Comparison of ENCODE assay signal across 8 cellular contexts in genomic region chr14:35807131-35807961, GRCh38. TPM values are rescaled to one million over a fixed set of nuclear protein-coding genes. Genes with fewer than 3 reads are reported as not detected.
DNase-seq lines count a peak whose midpoint lies in the region; ATAC-seq, FAIRE-seq and TF ChIP-seq lines count a peak whose summit lies in the region.

No MANE protein-coding gene starts in this region.

- TF ChIP-seq POLR2A in HepG2 (IDR thresholded peaks at IDR 0.05; ENCODE audit: insufficient read depth in 1 of 2, low read depth in 2 of 2, low read length in 2 of 2), result peak in 1 of 2 experiments; percentile 42; a peak in 1 of 4 replicates
- TF ChIP-seq POLR2A in transverse colon (IDR thresholded peaks at IDR 0.05), result no peak

- H3K27me3 ChIP-seq in HepG2 (ENCODE audit: control insufficient read depth in 1 of 2, insufficient read depth in 2 of 2, low read length in 2 of 2) (no peaks in the 10 kb centered on the region; a peak in 1 of 5 replicates), transverse colon (no peaks in the 10 kb centered on the region)

- peak overlapping the region; percentile 82 for H3K4me2 ChIP-seq in HepG2 (ENCODE audit: low read depth, low read length)

- peak overlapping the region; percentile 89 for H3K27ac ChIP-seq in HepG2 (ENCODE audit: extremely low read length, insufficient read depth, low read length)
- H3K27ac ChIP-seq in transverse colon, result peak overlapping the region; percentile 93 to 97 (median 95)

- peak overlapping the region; percentile 67 for H3K27ac Mint-ChIP-seq in activated naive CD4-positive, alpha-beta T cell treated with anti-CD3 and anti-CD28 coated beads, Interleukin-2, amount 10 ng/mL, durations not matched to agents 7 days and 5 days
- no peak overlapping the region for H3K27ac Mint-ChIP-seq in activated naive CD8-positive, alpha-beta T cell treated with anti-CD3 and anti-CD28 coated beads for 36 hours

- H3K9me3 Mint-ChIP-seq in activated naive CD4-positive, alpha-beta T cell treated with anti-CD3 and anti-CD28 coated beads, Interleukin-2, amount 10 ng/mL, durations not matched to agents 7 days and 5 days, result peaks cover under 1% of the 10 kb centered on the region
- H3K9me3 Mint-ChIP-seq in activated naive CD8-positive, alpha-beta T cell treated with anti-CD3 and anti-CD28 coated beads for 36 hours, result no peaks in the 10 kb centered on the region

- peak overlapping the region; percentile 99 for H3K4me3 Mint-ChIP-seq in activated naive CD4-positive, alpha-beta T cell treated with anti-CD3 and anti-CD28 coated beads, Interleukin-2, amount 10 ng/mL, durations not matched to agents 7 days and 5 days
- peak overlapping the region; percentile 77 for H3K4me3 Mint-ChIP-seq in activated naive CD8-positive, alpha-beta T cell treated with anti-CD3 and anti-CD28 coated beads for 36 hours

- H4K20me1 ChIP-seq in HepG2 (ENCODE audit: insufficient read depth, low read length), result peaks cover 13% of the 10 kb centered on the region; the same call in 1 of the 2 replicates

- no peak overlapping the region for H2AFZ ChIP-seq in HepG2 (ENCODE audit: low read length)

- H3K4me1 ChIP-seq in HepG2 (ENCODE audit: insufficient read depth, low read length) (peaks cover 66% of the 10 kb centered on the region), transverse colon (peaks cover 9 to 46% (median 36%) of the 10 kb centered on the region in 4 donors)

- CTCF ChIA-PET in activated naive CD4-positive, alpha-beta T cell treated with anti-CD3 and anti-CD28 coated beads, Interleukin-2, amount 10 ng/mL, durations not matched to agents 7 days and 5 days (lab: Charles Lee), result interaction anchor here (1.0 to 2.2 kb wide), 5 partner anchors 10 to 120 kb away, joined by 3 to 10 read pairs (median 4); partner anchors contain the start of gene BRMS1L
- CTCF ChIA-PET in HepG2 (lab: Yijun Ruan, JAX; ENCODE audit: low intra/inter-chr PET ratio, low total read pairs), result no interaction called here

- TSS peak; percentile 58 for BruUV-seq in HepG2 (replicated peaks; lab: Mats Ljungman, UMichigan)

- WGBS in HepG2 (ENCODE audit: low lambda C conversion rate), result 14% methylated on average over 8 of the region's 8 CpGs
- WGBS in transverse colon (ENCODE audit: low coverage in 1 of 2), 2 donors, result 38 to 39% methylated on average over 5 to 8 of the region's 8 CpGs

- in situ Hi-C loops in HepG2 (cut with HindIII; ENCODE audit: extremely low pct_ligation_motif_present, low pct_unique_long_range_greater_than_20kb) (loop anchor here (25.0 kb wide), 1 partner anchor 670 kb away; no protein-coding TSS in a partner anchor), transverse colon (cut with MboI; ENCODE audit: low pct_ligation_motif_present in 1 of 4, low pct_unique_long_range_greater_than_20kb in 1 of 4, low sequenced_read_pairs in 3 of 4) (loop anchor here in 1 of 4 donors (25.0 kb wide), 1 partner anchor 670 kb away; no protein-coding TSS in a partner anchor)

- H3K9ac ChIP-seq in HepG2 (ENCODE audit: insufficient read depth, low read depth, low read length), result peak overlapping the region; percentile 95

- FAIRE-seq in HepG2 (lab: Jason Lieb, UNC), result peak; percentile 81

- intact Hi-C loops in HepG2 (cut with micrococcal nuclease; ENCODE audit: unreplicated experiment), result loop anchor here (2.0 to 10.0 kb wide), 6 partner anchors 49 to 763 kb away; partner anchors contain the start of genes FAM177A1, PPP2R3C, PRORP and PSMA6
- intact Hi-C loops in transverse colon (cut with DNase I; ENCODE audit: low total_unique reads), result no loop called here

- peaks cover 4% of the 10 kb centered on the region for H3K27me3 Mint-ChIP-seq in activated naive CD4-positive, alpha-beta T cell treated with anti-CD3 and anti-CD28 coated beads, Interleukin-2, amount 10 ng/mL, durations not matched to agents 7 days and 5 days
- H3K27me3 Mint-ChIP-seq in activated naive CD8-positive, alpha-beta T cell treated with anti-CD3 and anti-CD28 coated beads for 36 hours, result no peaks in the 10 kb centered on the region

- peak; percentile 5; the same call in 2 of the 3 replicates for ATAC-seq in HepG2

- peaks cover 2% of the 10 kb centered on the region for H3K36me3 Mint-ChIP-seq in activated naive CD4-positive, alpha-beta T cell treated with anti-CD3 and anti-CD28 coated beads, Interleukin-2, amount 10 ng/mL, durations not matched to agents 7 days and 5 days
- peaks cover 14% of the 10 kb centered on the region for H3K36me3 Mint-ChIP-seq in activated naive CD8-positive, alpha-beta T cell treated with anti-CD3 and anti-CD28 coated beads for 36 hours

- no peak for TF ChIP-seq CTCF in HepG2 (CRISPR knock-in tag; IDR thresholded peaks at IDR 0.05)
- no peak for TF ChIP-seq CTCF in transverse colon (IDR thresholded peaks at IDR 0.05)

- DNase-seq in activated naive CD4-positive, alpha-beta T cell treated with anti-CD3 and anti-CD28 coated beads, Interleukin-2, amount 10 ng/mL, durations not matched to agents 7 days and 5 days, result no peak
- no peak for DNase-seq in activated naive CD4-positive, alpha-beta T cell treated with Interleukin-2 at 50 U/mL for 16 hours
- no peak for DNase-seq in activated naive CD8-positive, alpha-beta T cell treated with anti-CD3 and anti-CD28 coated beads for 36 hours
- DNase-seq in HepG2 (ENCODE audit: low spot score), result peak; percentile 93
- no peak for DNase-seq in transverse colon
- no peak for DNase-seq in NCI-H128 (lab: John Stamatoyannopoulos, UW; ENCODE audit: unreplicated experiment)
- no peak for DNase-seq in activated CD8-positive, alpha-beta memory T cell treated with anti-CD3 and anti-CD28 coated beads for 24 hours
- DNase-seq in GF-D8 (lab: John Stamatoyannopoulos, UW), result no peak

- TF ChIP-seq EP300 in HepG2 (IDR thresholded peaks at IDR 0.05; ENCODE audit: low read depth in 2 of 2, low read length in 2 of 2) (peak in 1 of 2 experiments; percentile 87; a peak in 2 of 4 replicates), HepG2 (CRISPR knock-in tag; IDR thresholded peaks at IDR 0.05; ENCODE audit: borderline replicate concordance) (peak; percentile 66; the same call in 1 of the 2 replicates), transverse colon (IDR thresholded peaks at IDR 0.05; ENCODE audit: low read depth) (no peak)

- H3K9me3 ChIP-seq in HepG2 (ENCODE audit: low read length) (no peaks in the 10 kb centered on the region), transverse colon (no peaks in the 10 kb centered on the region)

- peaks cover 62% of the 10 kb centered on the region for H3K79me2 ChIP-seq in HepG2 (ENCODE audit: insufficient read depth, low read length)

- H3K4me1 Mint-ChIP-seq in activated naive CD4-positive, alpha-beta T cell treated with anti-CD3 and anti-CD28 coated beads, Interleukin-2, amount 10 ng/mL, durations not matched to agents 7 days and 5 days, result peaks cover 31% of the 10 kb centered on the region
- H3K4me1 Mint-ChIP-seq in activated naive CD8-positive, alpha-beta T cell treated with anti-CD3 and anti-CD28 coated beads for 36 hours, result peaks cover 30% of the 10 kb centered on the region

- POLR2A ChIA-PET in HepG2 (lab: Yijun Ruan, JAX), result interaction anchor here (1.0 to 3.9 kb wide), 11 partner anchors 11 to 1267 kb away, joined by 3 to 81 read pairs (median 3); partner anchors contain the start of genes BRMS1L and PSMA6

- H3K36me3 ChIP-seq in HepG2 (replicated peaks in 1 of 2; ENCODE audit: control insufficient read depth in 1 of 2, insufficient read depth in 2 of 2, low read length in 2 of 2), result peaks cover 4 to 13% of the 10 kb centered on the region in 2 experiments; a peak in 4 of 5 replicates
- no peaks in the 10 kb centered on the region for H3K36me3 ChIP-seq in transverse colon

- no peak for TF ChIP-seq RAD21 in HepG2 (CRISPR knock-in tag; IDR thresholded peaks at IDR 0.05)

- H3K4me3 ChIP-seq in HepG2 (replicated peaks in 1 of 3; ENCODE audit: insufficient read depth in 1 of 3, low read depth in 2 of 3, low read length in 3 of 3) (peak overlapping the region; percentile 85 to 96 (median 86)), transverse colon (peak overlapping the region in 3 of 4 donors; percentile 61 to 76 (median 76))

RNA-seq across cellular contexts. Expression of gene RALGAPA1, which starts 1.7 kb away (rescaled TPM):
- 10 to 100 TPM; 24.1 to 24.7 TPM for total RNA-seq in activated naive CD8-positive, alpha-beta T cell treated with anti-CD3 and anti-CD28 coated beads for 36 hours
- 89.2 and 103 TPM in 2 replicates for total RNA-seq in HepG2 (2016; rRNA removed; fragmentation: Illumina TruSeq; extraction: Trizol)
- total RNA-seq in HepG2 (2016; cell fraction: cytosol; rRNA removed; fragmentation: Illumina TruSeq; extraction: Trizol; ENCODE audit: low read depth), result 67.7 and 82.5 TPM in 2 replicates
- 88.4 and 98.4 TPM in 2 replicates for total RNA-seq in HepG2 (2016; cell fraction: insoluble cytoplasmic fraction; rRNA removed; fragmentation: Illumina TruSeq; extraction: Trizol)
- 66.2 and 85.5 TPM in 2 replicates for total RNA-seq in HepG2 (2016; cell fraction: membrane; rRNA removed; fragmentation: Illumina TruSeq; extraction: Trizol)
- total RNA-seq in HepG2 (2016; cell fraction: nucleus; rRNA removed; fragmentation: Illumina TruSeq; extraction: Trizol), result 215 and 231 TPM in 2 replicates
- polyA plus RNA-seq in HepG2 (2011; rRNA removed), result 58.2 and 65.0 TPM in 2 replicates
- polyA plus RNA-seq in HepG2 (2011; cell fraction: cytosol; rRNA removed), result 20.3 and 33.5 TPM in 2 replicates
- polyA plus RNA-seq in HepG2 (2011; cell fraction: nucleus; rRNA removed), result 72.7 and 78.9 TPM in 2 replicates
- 49.6 and 52.4 TPM in 2 replicates for polyA plus RNA-seq in HepG2 (2012)
- polyA plus RNA-seq in HepG2 (2016; cell fraction: cytosol; fragmentation: Illumina TruSeq; extraction: Trizol; ENCODE audit: low read depth), result 4.1 TPM in 2 replicates
- 61.0 and 61.5 TPM in 2 replicates for polyA plus RNA-seq in HepG2 (2016; cell fraction: insoluble cytoplasmic fraction; fragmentation: Illumina TruSeq; extraction: Trizol; ENCODE audit: low read depth)
- polyA plus RNA-seq in HepG2 (2016; cell fraction: membrane; fragmentation: Illumina TruSeq; extraction: Trizol; ENCODE audit: low read depth), result 8.3 and 9.4 TPM in 2 replicates
- polyA plus RNA-seq in HepG2 (2016; cell fraction: nucleus; fragmentation: Illumina TruSeq; extraction: Trizol; ENCODE audit: insufficient read depth, low read depth), result 95.7 and 106 TPM in 2 replicates
- 28.8 and 235 TPM in 2 replicates for polyA minus RNA-seq in HepG2 (2011; rRNA and poly(A)+ RNA removed; ENCODE audit: low replicate concordance)
- polyA minus RNA-seq in HepG2 (2011; cell fraction: cytosol; rRNA and poly(A)+ RNA removed), result 103 and 117 TPM in 2 replicates
- polyA minus RNA-seq in HepG2 (2011; cell fraction: nucleus; rRNA and poly(A)+ RNA removed), result 733 and 766 TPM in 2 replicates
- total RNA-seq in transverse colon, result 100 to 1,000 TPM in 3 of 4 donors, 10 to 100 TPM in 1; 84.7 to 122 (median 119) TPM

RNA-seq across cellular contexts. Expression of gene BRMS1L, which starts 18.8 kb away (rescaled TPM):
- total RNA-seq in activated naive CD8-positive, alpha-beta T cell treated with anti-CD3 and anti-CD28 coated beads for 36 hours, result 1 to 10 TPM; 8.3 to 8.8 TPM
- total RNA-seq in HepG2 (2016; rRNA removed; fragmentation: Illumina TruSeq; extraction: Trizol) (23.8 and 35.5 TPM in 2 replicates), transverse colon (1 to 10 TPM in 3 of 4 donors, under 1 TPM in 1; 1.00 to 4.6 (median 3.7) TPM)
- total RNA-seq in HepG2 (2016; cell fraction: cytosol; rRNA removed; fragmentation: Illumina TruSeq; extraction: Trizol; ENCODE audit: low read depth), result 3.3 and 3.7 TPM in 2 replicates
- 27.6 and 34.0 TPM in 2 replicates for total RNA-seq in HepG2 (2016; cell fraction: insoluble cytoplasmic fraction; rRNA removed; fragmentation: Illumina TruSeq; extraction: Trizol)
- total RNA-seq in HepG2 (2016; cell fraction: membrane; rRNA removed; fragmentation: Illumina TruSeq; extraction: Trizol), result 13.4 and 14.6 TPM in 2 replicates
- 35.9 and 40.7 TPM in 2 replicates for total RNA-seq in HepG2 (2016; cell fraction: nucleus; rRNA removed; fragmentation: Illumina TruSeq; extraction: Trizol)
- polyA plus RNA-seq in HepG2 (2011; rRNA removed), result 16.6 and 21.1 TPM in 2 replicates
- 5.9 and 10.4 TPM in 2 replicates for polyA plus RNA-seq in HepG2 (2011; cell fraction: cytosol; rRNA removed)
- polyA plus RNA-seq in HepG2 (2011; cell fraction: nucleus; rRNA removed), result 10.1 and 15.3 TPM in 2 replicates
- polyA plus RNA-seq in HepG2 (2012), result 20.9 and 22.7 TPM in 2 replicates
- 3.5 and 3.7 TPM in 2 replicates for polyA plus RNA-seq in HepG2 (2016; cell fraction: cytosol; fragmentation: Illumina TruSeq; extraction: Trizol; ENCODE audit: low read depth)
- polyA plus RNA-seq in HepG2 (2016; cell fraction: insoluble cytoplasmic fraction; fragmentation: Illumina TruSeq; extraction: Trizol; ENCODE audit: low read depth), result 52.9 and 57.5 TPM in 2 replicates
- polyA plus RNA-seq in HepG2 (2016; cell fraction: membrane; fragmentation: Illumina TruSeq; extraction: Trizol; ENCODE audit: low read depth), result 11.6 and 12.9 TPM in 2 replicates
- 54.9 and 62.3 TPM in 2 replicates for polyA plus RNA-seq in HepG2 (2016; cell fraction: nucleus; fragmentation: Illumina TruSeq; extraction: Trizol; ENCODE audit: insufficient read depth, low read depth)
- 1.5 and 1.8 TPM in 2 replicates for polyA minus RNA-seq in HepG2 (2011; rRNA and poly(A)+ RNA removed; ENCODE audit: low replicate concordance)
- 10.1 and 11.6 TPM in 2 replicates for polyA minus RNA-seq in HepG2 (2011; cell fraction: cytosol; rRNA and poly(A)+ RNA removed)
- polyA minus RNA-seq in HepG2 (2011; cell fraction: nucleus; rRNA and poly(A)+ RNA removed), result 52.1 and 73.6 TPM in 2 replicates
